Comparison of ENCODE assay signal across 19 cellular contexts in genomic region chr10:91295346-91295745, GRCh38.
DNase-seq lines count a peak whose midpoint lies in the region; ATAC-seq, FAIRE-seq and TF ChIP-seq lines count a peak whose summit lies in the region.
"Had no signal": no experiment of that assay in that cellular context is flagged by ENCODE, and none has a peak within 500 bp of the region (broad histone marks: within the 10 kb centered on the region; RNA-seq: fewer than 3 reads in every experiment).

No MANE protein-coding gene starts in this region.

- H2AFZ ChIP-seq in K562 (ENCODE audit: low read depth, low read length) = no peak overlapping the region
- H2AFZ ChIP-seq: GM23338 had no signal

- CTCF ChIA-PET in K562 (lab: Yijun Ruan, JAX; ENCODE audit: low intra/inter-chr PET ratio) = no interaction called here

- BruUV-seq in K562 (replicated peaks; lab: Mats Ljungman, UMichigan) = no TSS peak

- H3K27me3 ChIP-seq in K562 (ENCODE audit: control insufficient read depth in 2 of 2, insufficient read depth in 2 of 2, low read length in 2 of 2) = peaks cover 0 to 15% of the 10 kb centered on the region in 2 experiments; a peak in 4 of 5 replicates
- H3K27me3 ChIP-seq: BLaER1 had no signal

- H3K4me3 Mint-ChIP-seq in activated naive CD8-positive, alpha-beta T cell treated with anti-CD3 and anti-CD28 coated beads, Interleukin-2, amount 50 U/mL, for 24 hours = no peak overlapping the region
- H3K4me3 Mint-ChIP-seq: B cell; CD4-positive, CD25-positive, alpha-beta regulatory T cell; CD8-positive, alpha-beta T cell; GM23338; H9 had no signal

- intact Hi-C loops in K562 (cut with micrococcal nuclease) = loop anchor here (5.0 kb wide), 1 partner anchor 617 kb away; no protein-coding TSS in a partner anchor

- no peak overlapping the region for H3K9ac ChIP-seq in K562 (ENCODE audit: insufficient read depth in 1 of 2, low read depth in 2 of 2, low read length in 2 of 2)
- H3K9ac ChIP-seq: BLaER1 had no signal

- DNase-seq in RPMI7951 (ENCODE audit: low read depth) (peak; percentile 23), amniotic epithelial cell (ENCODE audit: low read depth) (peak; percentile 72), K562 (ENCODE audit: extremely low read depth in 1 of 4, low spot score in 3 of 4) (no peak), 8988T (no peak)
- no peak for DNase-seq in activated naive CD8-positive, alpha-beta T cell treated with anti-CD3 and anti-CD28 coated beads, Interleukin-2, amount 50 U/mL, for 24 hours
- DNase-seq: CD4-positive, CD25-positive, alpha-beta regulatory T cell; CD8-positive, alpha-beta T cell; DMS 273 treated with DMSO at 0.1 percent for 48 hours; DMS79; GF-D8; H9 had no signal

- peaks cover 9% of the 10 kb centered on the region for H3K4me1 Mint-ChIP-seq in activated naive CD8-positive, alpha-beta T cell treated with anti-CD3 and anti-CD28 coated beads, Interleukin-2, amount 50 U/mL, for 24 hours

- no peak overlapping the region for H3K4me3 ChIP-seq in K562
- H3K4me3 ChIP-seq: BLaER1, GM23338 had no signal

- H3K27me3 Mint-ChIP-seq in activated naive CD8-positive, alpha-beta T cell treated with anti-CD3 and anti-CD28 coated beads, Interleukin-2, amount 50 U/mL, for 24 hours = peaks cover 4% of the 10 kb centered on the region

- no peak for TF ChIP-seq RAD21 in K562 (CRISPR knock-in tag; conservative IDR thresholded peaks at IDR 0.05 in 1 of 2, IDR thresholded peaks at IDR 0.05 in 1 of 2)

- H4K20me1 ChIP-seq in K562 (replicated peaks; ENCODE audit: control insufficient read depth, insufficient read depth, low read length) = no peaks in the 10 kb centered on the region
- H4K20me1 ChIP-seq: BLaER1 had no signal

- ATAC-seq in K562 = no peak
- ATAC-seq in activated naive CD8-positive, alpha-beta T cell treated with anti-CD3 and anti-CD28 coated beads, Interleukin-2, amount 50 U/mL, for 24 hours = no peak
- ATAC-seq in GM21717 (IDR thresholded peaks at IDR 0.05; ENCODE audit: unreplicated experiment) = no peak
- ATAC-seq: CD8-positive, alpha-beta T cell; GM23338; HCT116 had no signal

- TF ChIP-seq POLR2A in K562 (conservative IDR thresholded peaks at IDR 0.05) = no peak

- H3K27ac ChIP-seq in K562 (ENCODE audit: extremely low read depth, low read depth, low read length) = no peak overlapping the region
- H3K27ac ChIP-seq: BLaER1, C4-2B had no signal

- H3K9me3 ChIP-seq in K562 (replicated peaks; ENCODE audit: control insufficient read depth, insufficient read depth, low read depth, low read length) = no peaks in the 10 kb centered on the region
- H3K9me3 ChIP-seq: BLaER1 had no signal

- peaks cover 2 to 6% of the 10 kb centered on the region in 2 experiments; a peak in 2 of 5 replicates for H3K4me1 ChIP-seq in K562 (replicated peaks in 1 of 2; ENCODE audit: control insufficient read depth in 2 of 2, insufficient read depth in 2 of 2, low read length in 2 of 2)

- H3K36me3 ChIP-seq in K562 (ENCODE audit: control insufficient read depth, insufficient read depth, low read length) = no peaks in the 10 kb centered on the region
- H3K36me3 ChIP-seq: BLaER1 had no signal

- POLR2A ChIA-PET in K562 (lab: Yijun Ruan, JAX) = no interaction called here

- peak; percentile 6 for FAIRE-seq in K562 (lab: Jason Lieb, UNC)
- FAIRE-seq: A204.1, D721Med had no signal

- H3K9me1 ChIP-seq in K562 (ENCODE audit: control insufficient read depth, insufficient read depth, low read length) = no peaks in the 10 kb centered on the region

- H3K79me2 ChIP-seq in K562 (ENCODE audit: control insufficient read depth, insufficient read depth, low read length) = no peaks in the 10 kb centered on the region

- no peak overlapping the region for H3K4me2 ChIP-seq in K562 (ENCODE audit: insufficient read depth, low read length)
- H3K4me2 ChIP-seq: GM23338 had no signal

- WGBS in K562 (ENCODE audit: insufficient coverage, low coverage, missing lambda C conversion rate) = 18% methylated on average over 6 of the region's 6 CpGs

- no peaks in the 10 kb centered on the region for H3K36me3 Mint-ChIP-seq in activated naive CD8-positive, alpha-beta T cell treated with anti-CD3 and anti-CD28 coated beads, Interleukin-2, amount 50 U/mL, for 24 hours (ENCODE audit: low read depth)
- H3K36me3 Mint-ChIP-seq: CD4-positive, CD25-positive, alpha-beta regulatory T cell; CD8-positive, alpha-beta T cell had no signal

- in situ Hi-C loops in K562 (cut with MboI) = loop anchor here (10.0 to 25.0 kb wide), 2 partner anchors 249 to 617 kb away; partner anchors contain the start of genes BTAF1 and FGFBP3

- no peaks in the 10 kb centered on the region for H3K9me3 Mint-ChIP-seq in activated naive CD8-positive, alpha-beta T cell treated with anti-CD3 and anti-CD28 coated beads, Interleukin-2, amount 50 U/mL, for 24 hours
- H3K9me3 Mint-ChIP-seq: CD4-positive, CD25-positive, alpha-beta regulatory T cell; CD8-positive, alpha-beta T cell; GM23338; H9 had no signal

- TF ChIP-seq CTCF in K562 (IDR thresholded peaks at IDR 0.05 in 2 of 3, conservative IDR thresholded peaks at IDR 0.05 in 1 of 3; ENCODE audit: insufficient read depth in 2 of 3, low read depth in 1 of 3, low read length in 3 of 3) = no peak

- no peak overlapping the region for H3K27ac Mint-ChIP-seq in activated naive CD8-positive, alpha-beta T cell treated with anti-CD3 and anti-CD28 coated beads, Interleukin-2, amount 50 U/mL, for 24 hours
- H3K27ac Mint-ChIP-seq: B cell; CD8-positive, alpha-beta T cell; GM23338; H9 had no signal

- no peak for TF ChIP-seq EP300 in K562 (IDR thresholded peaks at IDR 0.05; ENCODE audit: low read length)

TF ChIP-seq in K562, 482 proteins besides CTCF, POLR2A, EP300 and RAD21 (continues in another document):
- no peak for TF ChIP-seq THRAP3 (IDR thresholded peaks at IDR 0.05; ENCODE audit: borderline replicate concordance)
- TF ChIP-seq PTTG1 (tag; IDR thresholded peaks at IDR 0.05; ENCODE audit: low read depth) = no peak
- no peak for TF ChIP-seq NR3C1 (CRISPR knock-in tag; IDR thresholded peaks at IDR 0.05)
- TF ChIP-seq, protein P1, sequence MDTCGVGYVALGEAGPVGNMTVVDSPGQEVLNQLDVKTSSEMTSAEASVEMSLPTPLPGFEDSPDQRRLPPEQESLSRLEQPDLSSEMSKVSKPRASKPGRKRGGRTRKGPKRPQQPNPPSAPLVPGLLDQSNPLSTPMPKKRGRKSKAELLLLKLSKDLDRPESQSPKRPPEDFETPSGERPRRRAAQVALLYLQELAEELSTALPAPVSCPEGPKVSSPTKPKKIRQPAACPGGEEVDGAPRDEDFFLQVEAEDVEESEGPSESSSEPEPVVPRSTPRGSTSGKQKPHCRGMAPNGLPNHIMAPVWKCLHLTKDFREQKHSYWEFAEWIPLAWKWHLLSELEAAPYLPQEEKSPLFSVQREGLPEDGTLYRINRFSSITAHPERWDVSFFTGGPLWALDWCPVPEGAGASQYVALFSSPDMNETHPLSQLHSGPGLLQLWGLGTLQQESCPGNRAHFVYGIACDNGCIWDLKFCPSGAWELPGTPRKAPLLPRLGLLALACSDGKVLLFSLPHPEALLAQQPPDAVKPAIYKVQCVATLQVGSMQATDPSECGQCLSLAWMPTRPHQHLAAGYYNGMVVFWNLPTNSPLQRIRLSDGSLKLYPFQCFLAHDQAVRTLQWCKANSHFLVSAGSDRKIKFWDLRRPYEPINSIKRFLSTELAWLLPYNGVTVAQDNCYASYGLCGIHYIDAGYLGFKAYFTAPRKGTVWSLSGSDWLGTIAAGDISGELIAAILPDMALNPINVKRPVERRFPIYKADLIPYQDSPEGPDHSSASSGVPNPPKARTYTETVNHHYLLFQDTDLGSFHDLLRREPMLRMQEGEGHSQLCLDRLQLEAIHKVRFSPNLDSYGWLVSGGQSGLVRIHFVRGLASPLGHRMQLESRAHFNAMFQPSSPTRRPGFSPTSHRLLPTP (IDR thresholded peaks at IDR 0.05; ENCODE audit: borderline replicate concordance, extremely low read depth, insufficient read length) = no peak
- TF ChIP-seq, protein P2, sequence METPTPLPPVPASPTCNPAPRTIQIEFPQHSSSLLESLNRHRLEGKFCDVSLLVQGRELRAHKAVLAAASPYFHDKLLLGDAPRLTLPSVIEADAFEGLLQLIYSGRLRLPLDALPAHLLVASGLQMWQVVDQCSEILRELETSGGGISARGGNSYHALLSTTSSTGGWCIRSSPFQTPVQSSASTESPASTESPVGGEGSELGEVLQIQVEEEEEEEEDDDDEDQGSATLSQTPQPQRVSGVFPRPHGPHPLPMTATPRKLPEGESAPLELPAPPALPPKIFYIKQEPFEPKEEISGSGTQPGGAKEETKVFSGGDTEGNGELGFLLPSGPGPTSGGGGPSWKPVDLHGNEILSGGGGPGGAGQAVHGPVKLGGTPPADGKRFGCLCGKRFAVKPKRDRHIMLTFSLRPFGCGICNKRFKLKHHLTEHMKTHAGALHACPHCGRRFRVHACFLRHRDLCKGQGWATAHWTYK (CRISPR knock-in tag; IDR thresholded peaks at IDR 0.05) = no peak
- TF ChIP-seq, protein P3, sequence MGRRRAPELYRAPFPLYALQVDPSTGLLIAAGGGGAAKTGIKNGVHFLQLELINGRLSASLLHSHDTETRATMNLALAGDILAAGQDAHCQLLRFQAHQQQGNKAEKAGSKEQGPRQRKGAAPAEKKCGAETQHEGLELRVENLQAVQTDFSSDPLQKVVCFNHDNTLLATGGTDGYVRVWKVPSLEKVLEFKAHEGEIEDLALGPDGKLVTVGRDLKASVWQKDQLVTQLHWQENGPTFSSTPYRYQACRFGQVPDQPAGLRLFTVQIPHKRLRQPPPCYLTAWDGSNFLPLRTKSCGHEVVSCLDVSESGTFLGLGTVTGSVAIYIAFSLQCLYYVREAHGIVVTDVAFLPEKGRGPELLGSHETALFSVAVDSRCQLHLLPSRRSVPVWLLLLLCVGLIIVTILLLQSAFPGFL (CRISPR knock-in tag; IDR thresholded peaks at IDR 0.05) = no peak
- TF ChIP-seq MAFF (IDR thresholded peaks at IDR 0.05; ENCODE audit: low read length) = no peak
- TF ChIP-seq ZC3H11A (IDR thresholded peaks at IDR 0.05; ENCODE audit: low read depth, low read length) = no peak
- TF ChIP-seq ZNF282 (CRISPR knock-in tag; IDR thresholded peaks at IDR 0.05) = no peak
- no peak for TF ChIP-seq CBFA2T3 (IDR thresholded peaks at IDR 0.05)
- no peak for TF ChIP-seq ZNF586 (CRISPR knock-in tag; conservative IDR thresholded peaks at IDR 0.05)
- TF ChIP-seq ZBTB7A (IDR thresholded peaks at IDR 0.05; ENCODE audit: borderline replicate concordance, control insufficient read depth, low read depth, low read length) = no peak
- no peak for TF ChIP-seq COPS2 (conservative IDR thresholded peaks at IDR 0.05)

Comparison
In these comparisons a context has a peak if more than half of its experiments do, and no peak if none do; other contexts are left out.
1. DNase-seq: peak in RPMI7951 (single experiment) and amniotic epithelial cell (single experiment); none in K562 (0 of 4), activated naive CD8-positive, alpha-beta T cell treated with anti-CD3 and anti-CD28 coated beads, Interleukin-2, amount 50 U/mL, for 24 hours (single experiment) and 8988T (single experiment).